ENCODE assay signal across 9 cellular contexts in genomic region chr22:46087816-46088277, GRCh38.
DNase-seq lines count a peak whose midpoint lies in the region; ATAC-seq, FAIRE-seq and TF ChIP-seq lines count a peak whose summit lies in the region.
"Had no signal": no experiment of that assay in that cellular context is flagged by ENCODE, and none has a peak within 500 bp of the region (broad histone marks: within the 10 kb centered on the region; RNA-seq: fewer than 3 reads in every experiment).

No MANE protein-coding gene starts in this region.

- TF ChIP-seq CTCF in A549 (IDR thresholded peaks at IDR 0.05) (no peak), lung (IDR thresholded peaks at IDR 0.05; ENCODE audit: control extremely low read depth, extremely low read depth) (no peak), vagina (IDR thresholded peaks at IDR 0.05) (no peak)

- peak in 1 of 2 experiments; percentile 67 for DNase-seq in A549 (ENCODE audit: low read depth in 1 of 2, low spot score in 1 of 2)
- peak; percentile 81 to 82 for DNase-seq in NCI-H2081 (lab: John Stamatoyannopoulos, UW)
- peak; percentile 78 for DNase-seq in lung (ENCODE audit: low spot score)
- DNase-seq in vagina (ENCODE audit: extremely low spot score in 2 of 2), result no peak
- no peak for DNase-seq in central memory CD4-positive, alpha-beta T cell
- no peak for DNase-seq in activated CD4-positive, alpha-beta T cell treated with anti-CD3 and anti-CD28 coated beads for 4 hours

- peak overlapping the region; percentile 96 for H3K4me2 ChIP-seq in A549

- H3K27ac ChIP-seq in A549 (peak overlapping the region; percentile 99 to 100), cingulate gyrus (ENCODE audit: low read depth, low read length) (peak overlapping the region; percentile 97), lung (ENCODE audit: low read depth in 1 of 2, low read length in 1 of 2) (peak overlapping the region; percentile 82 to 91), vagina (peak overlapping the region; percentile 100)

- H3K4me1 ChIP-seq in A549 (peaks cover 84% of the 10 kb centered on the region), lung (ENCODE audit: control insufficient read depth in 2 of 2, insufficient read depth in 2 of 2, low read length in 2 of 2) (peaks cover 13 to 53% of the 10 kb centered on the region in 2 donors), vagina (peaks cover 100% of the 10 kb centered on the region)

- H3K9me3 ChIP-seq in A549, result no peaks in the 10 kb centered on the region
- H3K9me3 ChIP-seq in lung (ENCODE audit: control insufficient read depth in 2 of 2, insufficient read depth in 1 of 2, low read length in 1 of 2), result no peaks in the 10 kb centered on the region
- H3K9me3 ChIP-seq in vagina, result no peaks in the 10 kb centered on the region

- CTCF ChIA-PET in A549 (lab: Yijun Ruan, JAX), result interaction anchor here (0.8 to 2.9 kb wide), 5 partner anchors 9 to 81 kb away, joined by 3 to 18 read pairs (median 3); no protein-coding TSS in a partner anchor

- H3K36me3 ChIP-seq in lung (ENCODE audit: control insufficient read depth in 2 of 2, insufficient read depth in 2 of 2, low read length in 2 of 2) (peaks cover 0 to 45% of the 10 kb centered on the region in 2 donors), vagina (peaks cover 2 to 12% of the 10 kb centered on the region in 2 donors)

- TF ChIP-seq EP300 in A549 (IDR thresholded peaks at IDR 0.05), result no peak

- 0% methylated on average over 4 of the region's 22 CpGs for WGBS in A549 (ENCODE audit: missing lambda C conversion rate)
- WGBS in lung, 2 donors, result 44 to 62% methylated on average over 22 of the region's 22 CpGs

- no peak for FAIRE-seq in A549 (lab: Jason Lieb, UNC)
- FAIRE-seq: G401.6 had no signal

- TF ChIP-seq POLR2A in A549 (IDR thresholded peaks at IDR 0.05; ENCODE audit: low read length) (no peak), vagina (IDR thresholded peaks at IDR 0.05) (no peak)

- no peak for TF ChIP-seq RAD21 in A549 (conservative IDR thresholded peaks at IDR 0.05 in 1 of 2, IDR thresholded peaks at IDR 0.05 in 1 of 2)

- POLR2A ChIA-PET in A549 (lab: Yijun Ruan, JAX), result interaction anchor here (0.8 to 2.5 kb wide), 5 partner anchors 9 to 74 kb away, joined by 3 to 11 read pairs (median 3); no protein-coding TSS in a partner anchor

- intact Hi-C loops in vagina (cut with DNase I), result no loop called here

- ATAC-seq in A549, result peak; percentile 14 to 46; a peak in 4 of 6 replicates
- peak; percentile 38 for ATAC-seq in lung (ENCODE audit: insufficient read depth, low FRiP score)
- no peak for ATAC-seq in GM19455 (IDR thresholded peaks at IDR 0.05; ENCODE audit: unreplicated experiment)

- H3K27me3 ChIP-seq in lung (ENCODE audit: control insufficient read depth, insufficient read depth) (no peaks in the 10 kb centered on the region), vagina (no peaks in the 10 kb centered on the region)

- peak overlapping the region; percentile 52 for H3K4me3 ChIP-seq in A549
- H3K4me3 ChIP-seq in lung, result no peak overlapping the region
- H3K4me3 ChIP-seq in vagina, result peak overlapping the region; percentile 37 to 45

TF ChIP-seq in A549, 52 proteins besides CTCF, POLR2A, EP300 and RAD21:
- TF ChIP-seq E2F6 (IDR thresholded peaks at IDR 0.05; ENCODE audit: borderline replicate concordance, low read depth) (no peak), POLR2AphosphoS2 (conservative IDR thresholded peaks at IDR 0.05; ENCODE audit: low read length) (0 out of 2 replicates have a peak, but pooled peaks have one; percentile 68)

Comparison
In these comparisons a context has a peak if more than half of its experiments do, and no peak if none do; other contexts are left out.
1. DNase-seq: peak in NCI-H2081 (2 of 2) and lung (single experiment); none in vagina (0 of 2), central memory CD4-positive, alpha-beta T cell (single experiment) and activated CD4-positive, alpha-beta T cell treated with anti-CD3 and anti-CD28 coated beads for 4 hours (0 of 2).
2. Peak in every context shown above with its lines, with median percentiles within 50 percentile points of each other: H3K27ac ChIP-seq.